23 cellular contexts compared by ENCODE assay signal in genomic region chr9:123063172-123063508, GRCh38. TPM values are rescaled to one million over a fixed set of nuclear protein-coding genes. Genes with fewer than 3 reads are reported as not detected.
DNase-seq lines count a peak whose midpoint lies in the region; ATAC-seq and TF ChIP-seq lines count a peak whose summit lies in the region.
"Had no signal": no experiment of that assay in that cellular context is flagged by ENCODE, and none has a peak within 500 bp of the region (broad histone marks: within the 10 kb centered on the region; RNA-seq: fewer than 3 reads in every experiment).

No MANE protein-coding gene starts in this region.

- peak overlapping the region; percentile 33 for H3K27ac ChIP-seq in SJCRH30
- no peak overlapping the region for H3K27ac ChIP-seq in prostate gland

- no peaks in the 10 kb centered on the region for H3K27me3 Mint-ChIP-seq in chondrocyte (ENCODE audit: low read depth)
- H3K27me3 Mint-ChIP-seq: type B pancreatic cell had no signal

- H3K27me3 ChIP-seq in SJCRH30 = no peaks in the 10 kb centered on the region
- no peaks in the 10 kb centered on the region for H3K27me3 ChIP-seq in prostate gland (replicated peaks; ENCODE audit: insufficient read depth)
- H3K27me3 ChIP-seq: gastrocnemius medialis had no signal

- TF ChIP-seq POLR2A in prostate gland (IDR thresholded peaks at IDR 0.05) = no peak

- peaks cover 95% of the 10 kb centered on the region for H3K4me1 Mint-ChIP-seq in chondrocyte (ENCODE audit: low read depth)

- intact Hi-C loops in prostate gland (cut with DNase I) = no loop called here

- H3K36me3 ChIP-seq in SJCRH30 (peaks cover 28% of the 10 kb centered on the region), prostate gland (no peaks in the 10 kb centered on the region)

- H3K9me3 Mint-ChIP-seq in chondrocyte (ENCODE audit: low read depth) = no peaks in the 10 kb centered on the region
- H3K9me3 Mint-ChIP-seq: activated naive CD4-positive, alpha-beta T cell treated with anti-CD3 and anti-CD28 coated beads, Interleukin-2, amount 50 U/mL, for 72 hours; activated T-cell treated with anti-CD3 and anti-CD28 coated beads, Interleukin-2, amount 50 U/mL, for 72 hours; stimulated activated effector memory CD8-positive, alpha-beta T cell treated with anti-CD3 and anti-CD28 coated beads, Interleukin-12 subunit alpha, Interleukin-12 subunit beta, amount 100 ng/mL, for 72 hours; type B pancreatic cell had no signal

- DNase-seq in AG09319 (ENCODE audit: extremely low read depth, low read depth) (peak; percentile 56), SJCRH30 (no peak), chondrocyte (ENCODE audit: low spot score) (no peak), myocyte (ENCODE audit: low read depth) (peak; percentile 50), prostate gland (ENCODE audit: low spot score) (no peak), NCI-H1417 (lab: John Stamatoyannopoulos, UW) (no peak), HuH-7.5 (ENCODE audit: low spot score) (no peak)
- DNase-seq: activated CD4-positive, CD25-positive, alpha-beta regulatory T cell treated with anti-CD3 and anti-CD28 coated beads, Interleukin-2, amount 50 U/mL, for 72 hours; activated CD8-positive, alpha-beta memory T cell treated with anti-CD3 and anti-CD28 coated beads for 24 hours; activated T-cell treated with anti-CD3 and anti-CD28 coated beads, Interleukin-2, amount 50 U/mL, for 72 hours; left cardiac atrium; NCI-H1092; NCI-H774; SIG-M5; stimulated activated CD4-positive, alpha-beta T cell treated with anti-CD3 and anti-CD28 coated beads, Interleukin-15, amount 100 ng/mL, for 24 hours; T-helper 9 cell had no signal

- ATAC-seq in GM18502 (IDR thresholded peaks at IDR 0.05; ENCODE audit: poor library complexity, unreplicated experiment) = no peak
- ATAC-seq: activated naive CD4-positive, alpha-beta T cell treated with anti-CD3 and anti-CD28 coated beads, Interleukin-2, amount 50 U/mL, for 72 hours; activated T-cell treated with anti-CD3 and anti-CD28 coated beads, Interleukin-2, amount 50 U/mL, for 72 hours; HCT116; left cardiac atrium; stimulated activated effector memory CD8-positive, alpha-beta T cell treated with anti-CD3 and anti-CD28 coated beads, Interleukin-12 subunit alpha, Interleukin-12 subunit beta, amount 100 ng/mL, for 72 hours had no signal

- no peak overlapping the region for H3K4me3 Mint-ChIP-seq in chondrocyte (ENCODE audit: unreplicated experiment)
- H3K4me3 Mint-ChIP-seq: activated T-cell treated with anti-CD3 and anti-CD28 coated beads, Interleukin-2, amount 50 U/mL, for 72 hours; stimulated activated effector memory CD8-positive, alpha-beta T cell treated with anti-CD3 and anti-CD28 coated beads, Interleukin-12 subunit alpha, Interleukin-12 subunit beta, amount 100 ng/mL, for 72 hours; type B pancreatic cell had no signal

- peaks cover 36% of the 10 kb centered on the region for H3K4me1 ChIP-seq in SJCRH30
- no peaks in the 10 kb centered on the region for H3K4me1 ChIP-seq in prostate gland (replicated peaks)

- TF ChIP-seq CTCF in AG09319 (IDR thresholded peaks at IDR 0.05; ENCODE audit: low read depth, low read length) (no peak), chondrocyte (IDR thresholded peaks at IDR 0.05) (no peak), prostate gland (IDR thresholded peaks at IDR 0.05) (no peak)

- H3K27ac Mint-ChIP-seq in chondrocyte (ENCODE audit: unreplicated experiment) = peak overlapping the region; percentile 56
- H3K27ac Mint-ChIP-seq: activated naive CD4-positive, alpha-beta T cell treated with anti-CD3 and anti-CD28 coated beads, Interleukin-2, amount 50 U/mL, for 72 hours; activated T-cell treated with anti-CD3 and anti-CD28 coated beads, Interleukin-2, amount 50 U/mL, for 72 hours; stimulated activated effector memory CD8-positive, alpha-beta T cell treated with anti-CD3 and anti-CD28 coated beads, Interleukin-12 subunit alpha, Interleukin-12 subunit beta, amount 100 ng/mL, for 72 hours; type B pancreatic cell had no signal

- WGBS in prostate gland = 46% methylated on average over 2 of the region's 2 CpGs

- H3K4me3 ChIP-seq in SJCRH30 (no peak overlapping the region), prostate gland (no peak overlapping the region)
- H3K4me3 ChIP-seq: gastrocnemius medialis had no signal

- H3K9me3 ChIP-seq in SJCRH30 (replicated peaks) (no peaks in the 10 kb centered on the region), prostate gland (no peaks in the 10 kb centered on the region)
- H3K9me3 ChIP-seq: gastrocnemius medialis had no signal

- peaks cover 21% of the 10 kb centered on the region for H3K36me3 Mint-ChIP-seq in chondrocyte (ENCODE audit: low read depth)

RNA-seq across cellular contexts. Expression of gene GPR21, which starts 29.7 kb away (rescaled TPM):
- total RNA-seq in SJCRH30 (2014; rRNA removed; shearing (Covaris generic)) = 0.68 and 1.7 TPM in 2 replicates
- total RNA-seq in chondrocyte (3.9 to 5.5 TPM (median 4.8 TPM) in 3 replicates), myocyte (0.42 TPM in 1 of 2 replicates, not detected in the other), prostate gland (under 1 TPM in 1 of 2 donors, not detected in 1; 0.97 TPM)
- 0.25 TPM for polyA plus RNA-seq in myocyte (2012)
- total RNA-seq: Daoy had no signal

Comparison
In these comparisons a context has a peak if more than half of its experiments do, and no peak if none do; other contexts are left out.
1. DNase-seq: peak in AG09319 (single experiment) and myocyte (single experiment); none in SJCRH30 (0 of 2), chondrocyte (single experiment), prostate gland (single experiment), NCI-H1417 (0 of 3) and HuH-7.5 (single experiment).